ENCODE assay signal across 16 cellular contexts in the genomic region with DNA sequence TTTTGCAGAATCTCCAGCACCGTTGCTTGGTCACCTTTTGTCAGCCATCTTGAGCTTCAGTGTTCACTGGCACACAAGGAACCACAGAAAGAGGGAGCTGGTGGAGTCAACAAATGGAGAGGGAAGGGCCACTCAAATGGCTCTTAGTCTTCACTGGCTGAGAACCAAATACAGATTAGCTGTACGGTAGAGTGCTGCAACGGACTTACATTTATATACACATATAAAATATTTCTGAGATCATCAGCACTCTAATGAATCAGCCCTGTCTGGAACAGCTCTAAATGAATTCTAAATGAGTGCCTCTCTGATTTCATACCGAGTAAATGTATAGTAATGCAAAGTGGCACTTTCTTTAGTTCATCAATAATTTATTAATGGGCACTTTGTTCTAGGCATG. TPM values are rescaled to one million over a fixed set of nuclear protein-coding genes. Genes with fewer than 3 reads are reported as not detected.
"Had no signal": no experiment of that assay in that cellular context is flagged by ENCODE, and none has a peak within 500 bp of the region (broad histone marks: within the 10 kb centered on the region; RNA-seq: fewer than 3 reads in every experiment).

No MANE protein-coding gene starts in this region.

- H3K9me3 ChIP-seq: tibial artery, uterus had no signal

- ATAC-seq: activated naive CD8-positive, alpha-beta T cell treated with anti-CD3 and anti-CD28 coated beads, Interleukin-2, amount 50 U/mL, for 24 hours; effector memory CD8-positive, alpha-beta T cell; stimulated activated memory B cell treated with anti-CD40 and anti-IgM and Interleukin-4, amounts not matched to agents 10 μg/mL and 1 μg/mL and 100 μg/mL, for 72 hours had no signal

- H3K4me1 ChIP-seq: tibial artery, uterus had no signal

- H3K4me3 Mint-ChIP-seq: activated naive CD4-positive, alpha-beta T cell treated with anti-CD3 and anti-CD28 coated beads for 36 hours; activated naive CD8-positive, alpha-beta T cell treated with anti-CD3 and anti-CD28 coated beads, Interleukin-2, amount 50 U/mL, for 24 hours; effector memory CD8-positive, alpha-beta T cell; neural crest cell; stimulated activated memory B cell treated with anti-CD40 and anti-IgM and Interleukin-4, amounts not matched to agents 10 μg/mL and 1 μg/mL and 100 μg/mL, for 72 hours had no signal

- H3K27me3 Mint-ChIP-seq: stimulated activated memory B cell treated with anti-CD40 and anti-IgM and Interleukin-4, amounts not matched to agents 10 μg/mL and 1 μg/mL and 100 μg/mL, for 72 hours had no signal

- H3K27ac Mint-ChIP-seq: activated naive CD4-positive, alpha-beta T cell treated with anti-CD3 and anti-CD28 coated beads for 36 hours; activated naive CD8-positive, alpha-beta T cell treated with anti-CD3 and anti-CD28 coated beads, Interleukin-2, amount 50 U/mL, for 24 hours; activated T-helper 2 cell treated with anti-CD3 and anti-CD28 coated beads, Interferon-gamma antibody, Interleukin-2, Interleukin-4, amounts not matched to agents 10 μg/mL and 5 μg/mL and 100 μg/mL, durations not matched to agents 14 hours and 24 hours and 36 hours; stimulated activated memory B cell treated with anti-CD40 and anti-IgM and Interleukin-4, amounts not matched to agents 10 μg/mL and 1 μg/mL and 100 μg/mL, for 72 hours had no signal

- H3K27me3 ChIP-seq: uterus had no signal

- H3K4me1 Mint-ChIP-seq: activated naive CD8-positive, alpha-beta T cell treated with anti-CD3 and anti-CD28 coated beads, Interleukin-2, amount 50 U/mL, for 24 hours; stimulated activated memory B cell treated with anti-CD40 and anti-IgM and Interleukin-4, amounts not matched to agents 10 μg/mL and 1 μg/mL and 100 μg/mL, for 72 hours had no signal

- H3K36me3 ChIP-seq: tibial artery, uterus had no signal

- DNase-seq: activated CD4-positive, alpha-beta T cell treated with anti-CD3 and anti-CD28 coated beads for 1 hour; activated CD4-positive, alpha-beta T cell treated with anti-CD3 and anti-CD28 coated beads, Interleukin-2, amount 50 U/mL, for 4 hours; activated naive CD4-positive, alpha-beta T cell treated with anti-CD3 and anti-CD28 coated beads for 36 hours; activated naive CD8-positive, alpha-beta T cell treated with anti-CD3 and anti-CD28 coated beads, Interleukin-2, amount 50 U/mL, for 24 hours; dermis blood vessel endothelial cell; effector memory CD8-positive, alpha-beta T cell; hippocampal formation; midbrain; T-helper 1 cell; tibial artery; uterus had no signal

- H3K27ac ChIP-seq: epithelial cell of prostate, tibial artery, uterus had no signal

- H3K9me3 Mint-ChIP-seq: activated naive CD4-positive, alpha-beta T cell treated with anti-CD3 and anti-CD28 coated beads for 36 hours; activated naive CD8-positive, alpha-beta T cell treated with anti-CD3 and anti-CD28 coated beads, Interleukin-2, amount 50 U/mL, for 24 hours; activated T-helper 2 cell treated with anti-CD3 and anti-CD28 coated beads, Interferon-gamma antibody, Interleukin-2, Interleukin-4, amounts not matched to agents 10 μg/mL and 5 μg/mL and 100 μg/mL, durations not matched to agents 14 hours and 24 hours and 36 hours; effector memory CD8-positive, alpha-beta T cell; neural crest cell; stimulated activated memory B cell treated with anti-CD40 and anti-IgM and Interleukin-4, amounts not matched to agents 10 μg/mL and 1 μg/mL and 100 μg/mL, for 72 hours had no signal

- H3K4me3 ChIP-seq: tibial artery, uterus had no signal

- H3K36me3 Mint-ChIP-seq: stimulated activated memory B cell treated with anti-CD40 and anti-IgM and Interleukin-4, amounts not matched to agents 10 μg/mL and 1 μg/mL and 100 μg/mL, for 72 hours had no signal

RNA-seq across cellular contexts. Expression of a gene that starts 24.8 kb away (rescaled TPM):
- total RNA-seq: activated T-helper 2 cell treated with anti-CD3 and anti-CD28 coated beads, Interferon-gamma antibody, Interleukin-2, Interleukin-4, amounts not matched to agents 10 μg/mL and 5 μg/mL and 100 μg/mL, durations not matched to agents 14 hours and 24 hours and 36 hours; lower leg skin had no signal
